In genomic region chr19:4057913-4058695, GRCh38 we compare ENCODE assay signal across 1 cellular context.
A peak's percentile ranks its signal among the peaks of the same experiment; 100 is the strongest.
TF ChIP-seq lines count a peak whose summit lies in the region.

No MANE protein-coding gene starts in this region.

TF ChIP-seq in HepG2, 621 proteins besides CTCF, POLR2A, EP300 and RAD21 (continued from another document and continues in another):
- TF ChIP-seq CEBPZ (IDR thresholded peaks at IDR 0.05; ENCODE audit: low read length) (no peak), ONECUT2 (CRISPR knock-in tag; IDR thresholded peaks at IDR 0.05) (no peak), TGIF2 (CRISPR knock-in tag; IDR thresholded peaks at IDR 0.05) (no peak), PLSCR1 (CRISPR knock-in tag; IDR thresholded peaks at IDR 0.05; ENCODE audit: borderline replicate concordance) (no peak), CHD2 (IDR thresholded peaks at IDR 0.05; ENCODE audit: low read depth, low read length) (no peak), PHB2 (IDR thresholded peaks at IDR 0.05; ENCODE audit: partially characterized antibody) (no peak), ZNF652 (CRISPR knock-in tag; IDR thresholded peaks at IDR 0.05; ENCODE audit: borderline replicate concordance, low read depth) (peak; percentile 4; the same call in 1 of the 2 replicates), ZFP37 (CRISPR knock-in tag; IDR thresholded peaks at IDR 0.05; ENCODE audit: borderline replicate concordance) (0 out of 2 replicates have a peak, but pooled peaks have one; percentile 38), AHDC1 (CRISPR knock-in tag; IDR thresholded peaks at IDR 0.05; ENCODE audit: borderline replicate concordance) (no peak), ZNF570 (CRISPR knock-in tag; IDR thresholded peaks at IDR 0.05; ENCODE audit: borderline replicate concordance) (no peak), POGK (CRISPR knock-in tag; conservative IDR thresholded peaks at IDR 0.05) (no peak; the same call in 1 of the 2 replicates), ZEB1 (IDR thresholded peaks at IDR 0.05; ENCODE audit: insufficient replicate concordance, low read depth) (no peak), ZBTB44 (CRISPR knock-in tag; IDR thresholded peaks at IDR 0.05) (0 out of 2 replicates have a peak, but pooled peaks have one; percentile 55), SP5 (CRISPR knock-in tag; IDR thresholded peaks at IDR 0.05; ENCODE audit: borderline replicate concordance, low read depth) (peak; percentile 84), TRIM24 (CRISPR knock-in tag; IDR thresholded peaks at IDR 0.05) (no peak), CERS6 (CRISPR knock-in tag; IDR thresholded peaks at IDR 0.05) (no peak), TBP (CRISPR knock-in tag; IDR thresholded peaks at IDR 0.05) (no peak), TCF7 (IDR thresholded peaks at IDR 0.05; ENCODE audit: low read depth) (no peak), ZNF496 (CRISPR knock-in tag; IDR thresholded peaks at IDR 0.05; ENCODE audit: insufficient replicate concordance) (no peak), TAF15 (IDR thresholded peaks at IDR 0.05; ENCODE audit: low read depth, low read length, poor library complexity, severe bottlenecking) (peak; percentile 91), MEIS2 (CRISPR knock-in tag; IDR thresholded peaks at IDR 0.05) (peak; percentile 63; the same call in 1 of the 2 replicates), ZKSCAN5 (CRISPR knock-in tag; IDR thresholded peaks at IDR 0.05) (no peak), RBAK (CRISPR knock-in tag; IDR thresholded peaks at IDR 0.05) (no peak), FOXO1 (CRISPR knock-in tag; IDR thresholded peaks at IDR 0.05) (no peak; the same call in 1 of the 2 replicates), U2AF1 (optimal IDR thresholded peaks at IDR 0.05; ENCODE audit: low read depth, low read length) (peak; percentile 36), ZNF530 (CRISPR knock-in tag; IDR thresholded peaks at IDR 0.05; ENCODE audit: low read depth) (no peak), EZH2 (conservative IDR thresholded peaks at IDR 0.05; ENCODE audit: low read depth, low read length) (no peak), ZNF784 (CRISPR knock-in tag; IDR thresholded peaks at IDR 0.05; ENCODE audit: borderline replicate concordance) (0 out of 2 replicates have a peak, but pooled peaks have one; percentile 40), PLRG1 (conservative IDR thresholded peaks at IDR 0.05) (no peak), CHCHD3 (CRISPR knock-in tag; IDR thresholded peaks at IDR 0.05) (0 out of 2 replicates have a peak, but pooled peaks have one; percentile 30), RNF2 (conservative IDR thresholded peaks at IDR 0.05; ENCODE audit: low read depth) (no peak), ZSCAN12 (CRISPR knock-in tag; IDR thresholded peaks at IDR 0.05) (0 out of 2 replicates have a peak, but pooled peaks have one; percentile 65), KLF11 (CRISPR knock-in tag; IDR thresholded peaks at IDR 0.05) (no peak), HNF1B (CRISPR knock-in tag; IDR thresholded peaks at IDR 0.05) (peak; percentile 75), BCL6 (CRISPR knock-in tag; IDR thresholded peaks at IDR 0.05) (peak; percentile 28), ZKSCAN8 (CRISPR knock-in tag; IDR thresholded peaks at IDR 0.05; ENCODE audit: borderline replicate concordance) (no peak), WIZ (CRISPR knock-in tag; IDR thresholded peaks at IDR 0.05) (0 out of 2 replicates have a peak, but pooled peaks have one; percentile 64), ZNF749 (CRISPR knock-in tag; IDR thresholded peaks at IDR 0.05; ENCODE audit: borderline replicate concordance) (no peak; the same call in 1 of the 2 replicates), ZNF383 (CRISPR knock-in tag; IDR thresholded peaks at IDR 0.05; ENCODE audit: borderline replicate concordance) (no peak), TBL1XR1 (IDR thresholded peaks at IDR 0.05; ENCODE audit: borderline replicate concordance, low read length, partially characterized antibody) (peak; percentile 17), ETS1 (CRISPR knock-in tag; IDR thresholded peaks at IDR 0.05) (peak; percentile 82; the same call in 1 of the 2 replicates), PAX8 (CRISPR knock-in tag; IDR thresholded peaks at IDR 0.05; ENCODE audit: borderline replicate concordance) (no peak), ZNF510 (CRISPR knock-in tag; IDR thresholded peaks at IDR 0.05; ENCODE audit: low read depth) (no peak), PRPF4 (IDR thresholded peaks at IDR 0.05; ENCODE audit: low read depth, low read length, poor library complexity, severe bottlenecking) (no peak), ASH2L (IDR thresholded peaks at IDR 0.05; ENCODE audit: insufficient read length, low read depth, low read length) (peak; percentile 41), ZSCAN21 (CRISPR knock-in tag; IDR thresholded peaks at IDR 0.05; ENCODE audit: borderline replicate concordance) (peak; percentile 35; the same call in 1 of the 2 replicates), ZNF557 (CRISPR knock-in tag; IDR thresholded peaks at IDR 0.05) (no peak), SNRNP70 (IDR thresholded peaks at IDR 0.05; ENCODE audit: low read depth, low read length) (no peak)
